In the genomic region with DNA sequence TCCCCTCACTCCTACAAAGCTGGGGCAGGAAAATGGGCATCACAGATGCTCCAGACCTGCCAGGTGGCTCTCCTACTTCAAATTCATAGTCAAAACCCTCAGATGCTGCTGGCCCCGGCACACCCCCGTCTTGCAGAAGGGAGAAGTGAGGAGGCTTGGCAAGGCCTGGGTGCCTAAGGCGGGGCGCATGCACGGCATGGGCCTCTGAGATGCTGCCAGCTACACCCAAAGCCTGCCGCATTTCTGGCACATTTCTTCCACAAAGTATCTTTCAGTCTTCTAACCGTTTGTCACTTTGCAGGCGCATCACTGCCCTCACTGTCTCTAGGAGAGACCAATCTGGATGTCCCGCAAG, we compare ENCODE assay signal across 8 cellular contexts. TPM values are rescaled to one million over a fixed set of nuclear protein-coding genes. Genes with fewer than 3 reads are reported as not detected.
DNase-seq lines count a peak whose midpoint lies in the region; ATAC-seq, FAIRE-seq and TF ChIP-seq lines count a peak whose summit lies in the region.

No MANE protein-coding gene starts in this region.

- no peaks in the 10 kb centered on the region for H3K27me3 Mint-ChIP-seq in natural killer cell (ENCODE audit: low read depth in 2 of 2)

- H3K27ac ChIP-seq in caudate nucleus (ENCODE audit: low read depth, low read length) = peak overlapping the region; percentile 80
- H3K27ac ChIP-seq in urinary bladder (ENCODE audit: low read depth) = peak overlapping the region; percentile 58

- peaks cover 96 to 100% of the 10 kb centered on the region in 2 donors for H3K4me1 Mint-ChIP-seq in natural killer cell

- no peaks in the 10 kb centered on the region for H3K36me3 ChIP-seq in urinary bladder (ENCODE audit: insufficient read depth)

- no peak for FAIRE-seq in H54 (lab: Jason Lieb, UNC)

- DNase-seq in Right ventricle myocardium inferior (ENCODE audit: missing footprints) (peak; percentile 64), cardiac septum (ENCODE audit: low spot score) (no peak), caudate nucleus (lab: John Stamatoyannopoulos, UW) (peak in 1 of 61 donors; percentile 12), natural killer cell (no peak), NCI-H1694 treated with DMSO at 0.1 percent for 48 hours (lab: John Stamatoyannopoulos, UW) (no peak), AG08395 (ENCODE audit: low spot score) (no peak), H54 (ENCODE audit: insufficient read length, low spot score) (no peak)

- H3K36me3 Mint-ChIP-seq in natural killer cell = no peaks in the 10 kb centered on the region

- intact Hi-C loops in Right ventricle myocardium inferior (cut with DNase I) = no loop called here
- intact Hi-C loops in cardiac septum (cut with DNase I) = loop anchor here (2.0 kb wide), 1 partner anchor 20 kb away; a partner anchor contains a TSS
- intact Hi-C loops in natural killer cell (cut with micrococcal nuclease) = loop anchor here (1.0 to 10.0 kb wide), 3 partner anchors 9 to 82 kb away; no protein-coding TSS in a partner anchor

- ATAC-seq in Right ventricle myocardium inferior (no peak), natural killer cell (no peak)

- TF ChIP-seq CTCF in natural killer cell (IDR thresholded peaks at IDR 0.05) = no peak

- TF ChIP-seq POLR2A in H54 (IDR thresholded peaks at IDR 0.05; ENCODE audit: low read depth, low read length) = no peak

- no peaks in the 10 kb centered on the region for H3K4me1 ChIP-seq in urinary bladder (ENCODE audit: insufficient read depth)

- H3K4me3 Mint-ChIP-seq in natural killer cell = peak overlapping the region; percentile 76

- 70% methylated on average over 9 of the region's 9 CpGs for WGBS in urinary bladder

- no peaks in the 10 kb centered on the region for H3K9me3 Mint-ChIP-seq in natural killer cell

- no peak overlapping the region for H3K4me3 ChIP-seq in urinary bladder (ENCODE audit: low read depth, low read length)

- H3K27ac Mint-ChIP-seq in natural killer cell = peak overlapping the region; percentile 88 to 99

RNA-seq across cellular contexts. Expression of a gene that starts 19.6 kb away (rescaled TPM):
- total RNA-seq in Right ventricle myocardium inferior (210 TPM), cardiac septum (245 TPM), natural killer cell (100 to 1,000 TPM; 411 to 477 (median 468) TPM), urinary bladder (107 TPM)
- 361 TPM for polyA plus RNA-seq in urinary bladder
